In the genomic region with DNA sequence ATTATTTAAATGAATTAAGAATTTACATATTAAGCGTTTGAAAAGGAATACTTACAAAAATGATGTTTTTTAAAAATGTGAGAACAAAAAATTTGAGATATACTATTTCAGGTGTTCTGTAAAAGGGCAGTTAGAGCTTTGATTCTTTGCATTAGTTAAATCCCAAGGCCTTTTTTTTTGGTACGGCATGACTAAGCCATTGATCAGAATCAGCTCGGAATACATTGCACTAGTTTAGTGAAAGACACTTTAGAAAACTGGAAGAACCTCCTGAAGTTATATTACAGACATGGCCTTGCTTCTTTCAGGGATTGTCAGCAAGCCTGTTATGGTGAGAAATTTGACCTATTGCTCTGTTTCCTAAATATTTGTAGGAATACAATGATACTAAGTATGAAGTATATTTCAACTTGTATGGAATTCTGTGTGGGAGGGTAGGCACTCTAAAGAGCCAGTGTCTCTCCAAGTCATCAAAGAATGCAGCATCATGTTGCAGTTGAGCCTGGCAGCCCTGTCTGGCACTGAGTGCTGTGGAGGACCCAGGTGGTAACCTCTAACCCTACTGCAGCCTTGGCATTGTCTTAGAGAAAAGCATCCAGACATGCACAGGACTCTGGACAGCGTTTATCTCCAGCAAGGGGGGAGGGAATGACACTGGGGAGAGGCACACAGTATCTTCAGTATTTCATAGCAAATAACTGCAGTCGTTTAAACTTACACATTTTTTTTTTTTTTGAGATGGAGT, we compare ENCODE assay signal across 8 cellular contexts. TPM values are rescaled to one million over a fixed set of nuclear protein-coding genes. Genes with fewer than 3 reads are reported as not detected.
DNase-seq lines count a peak whose midpoint lies in the region; ATAC-seq and TF ChIP-seq lines count a peak whose summit lies in the region.

No MANE protein-coding gene starts in this region.

- DNase-seq in MG63 (no peak), colonic mucosa (no peak), NCI-H187 treated with DMSO at 0.1 percent for 48 hours (lab: John Stamatoyannopoulos, UW) (no peak), RPMI8226 (no peak), NCI-H1436 treated with DMSO at 0.1 percent for 48 hours (lab: John Stamatoyannopoulos, UW) (no peak), dedifferentiated amniotic fluid mesenchymal stem cell (ENCODE audit: extremely low spot score) (no peak)
- no peak for DNase-seq in naive thymus-derived CD8-positive, alpha-beta T cell

- peaks cover 54 to 81% (median 68%) of the 10 kb centered on the region in 10 experiments for H3K4me1 ChIP-seq in BLaER1 treated with 17β-estradiol and CSF1 and Interleukin-3, amounts not matched to agents 10 nM and 100 nM
- peaks cover 4% of the 10 kb centered on the region for H3K4me1 ChIP-seq in colonic mucosa

- H3K4me3 ChIP-seq in BLaER1 treated with 17β-estradiol and CSF1 and Interleukin-3, amounts not matched to agents 10 nM and 100 nM: peak overlapping the region; percentile 86 to 99 (median 98)
- H3K4me3 ChIP-seq in MG63 (peak overlapping the region; percentile 65), colonic mucosa (peak overlapping the region; percentile 98)

- ATAC-seq in naive thymus-derived CD8-positive, alpha-beta T cell: no peak

- peaks cover 58 to 71% (median 60%) of the 10 kb centered on the region in 11 experiments for H4K20me1 ChIP-seq in BLaER1 treated with 17β-estradiol and CSF1 and Interleukin-3, amounts not matched to agents 10 nM and 100 nM

- POLR2A ChIA-PET in naive thymus-derived CD8-positive, alpha-beta T cell (lab: Charles Lee): interaction anchor here (0.6 to 0.8 kb wide), 3 partner anchors 11 to 219 kb away, joined by 3 read pairs; no protein-coding TSS in a partner anchor

- no peaks in the 10 kb centered on the region for H3K27me3 ChIP-seq in BLaER1 treated with 17β-estradiol and CSF1 and Interleukin-3, amounts not matched to agents 10 nM and 100 nM
- H3K27me3 ChIP-seq in MG63 (no peaks in the 10 kb centered on the region), colonic mucosa (no peaks in the 10 kb centered on the region)

- no peak for TF ChIP-seq CTCF in colonic mucosa (IDR thresholded peaks at IDR 0.05)

- intact Hi-C loops in colonic mucosa (cut with DNase I): loop anchor here (5.0 kb wide), 1 partner anchor 63 kb away; no protein-coding TSS in a partner anchor

- no peaks in the 10 kb centered on the region for H3K9me3 ChIP-seq in BLaER1 treated with 17β-estradiol and CSF1 and Interleukin-3, amounts not matched to agents 10 nM and 100 nM (replicated peaks in 1 of 11)
- H3K9me3 ChIP-seq in MG63 (no peaks in the 10 kb centered on the region), colonic mucosa (no peaks in the 10 kb centered on the region)

- peaks cover 19 to 66% (median 47%) of the 10 kb centered on the region in 4 donors for H3K4me1 Mint-ChIP-seq in naive thymus-derived CD8-positive, alpha-beta T cell

- H3K9me3 Mint-ChIP-seq in naive thymus-derived CD8-positive, alpha-beta T cell: no peaks in the 10 kb centered on the region

- peaks cover 0 to 19% (median 0%) of the 10 kb centered on the region in 3 donors for H3K36me3 Mint-ChIP-seq in naive thymus-derived CD8-positive, alpha-beta T cell

- peak overlapping the region; percentile 79 to 99 (median 95) for H3K4me2 ChIP-seq in BLaER1 treated with 17β-estradiol and CSF1 and Interleukin-3, amounts not matched to agents 10 nM and 100 nM

- peak overlapping the region; percentile 81 to 90 (median 87) for H3K4me3 Mint-ChIP-seq in naive thymus-derived CD8-positive, alpha-beta T cell

- H3K27me3 Mint-ChIP-seq in naive thymus-derived CD8-positive, alpha-beta T cell: no peaks in the 10 kb centered on the region

- H3K9ac ChIP-seq in BLaER1 treated with 17β-estradiol and CSF1 and Interleukin-3, amounts not matched to agents 10 nM and 100 nM: peak overlapping the region; percentile 90 to 98 (median 96)
- H3K9ac ChIP-seq in colonic mucosa (ENCODE audit: low read depth in 2 of 2, low read length in 2 of 2): peak overlapping the region; percentile 46 to 97

- H3K36me3 ChIP-seq in BLaER1 treated with 17β-estradiol and CSF1 and Interleukin-3, amounts not matched to agents 10 nM and 100 nM: peaks cover 10 to 47% (median 27%) of the 10 kb centered on the region in 11 experiments; a peak in 21 of 22 replicates
- no peaks in the 10 kb centered on the region; the same call in none of the 2 replicates for H3K36me3 ChIP-seq in MG63
- no peaks in the 10 kb centered on the region for H3K36me3 ChIP-seq in colonic mucosa

- peak overlapping the region in 6 of 11 experiments; percentile 89 to 97 (median 94); a peak in 7 of 22 replicates for H3K27ac ChIP-seq in BLaER1 treated with 17β-estradiol and CSF1 and Interleukin-3, amounts not matched to agents 10 nM and 100 nM
- no peak overlapping the region for H3K27ac ChIP-seq in colonic mucosa

- peak overlapping the region; percentile 15 to 92 (median 80) for H3K27ac Mint-ChIP-seq in naive thymus-derived CD8-positive, alpha-beta T cell

RNA-seq across cellular contexts. Expression of a gene that starts 1.5 kb away (rescaled TPM):
- total RNA-seq in MG63 (2014; rRNA removed; shearing (Covaris generic); ENCODE audit: low replicate concordance): 75.8 and 113 TPM in 2 replicates
- 100 to 1,000 TPM in 1 of 2 donors, 10 to 100 TPM in 1; 78.1 to 112 TPM for total RNA-seq in colonic mucosa
- total RNA-seq in naive thymus-derived CD8-positive, alpha-beta T cell: 100 to 1,000 TPM; 242 to 252 TPM
- 10 to 100 TPM; 50.7 to 73.3 (median 58.2) TPM for polyA plus RNA-seq in naive thymus-derived CD8-positive, alpha-beta T cell
